18 cellular contexts compared by ENCODE assay signal in genomic region chr14:66831190-66831589, GRCh38.
DNase-seq lines count a peak whose midpoint lies in the region; ATAC-seq, FAIRE-seq and TF ChIP-seq lines count a peak whose summit lies in the region.
"Had no signal": no experiment of that assay in that cellular context is flagged by ENCODE, and none has a peak within 500 bp of the region (broad histone marks: within the 10 kb centered on the region; RNA-seq: fewer than 3 reads in every experiment).

No MANE protein-coding gene starts in this region.

- H3K4me1 ChIP-seq in HepG2 (ENCODE audit: insufficient read depth, low read length) (no peaks in the 10 kb centered on the region), right lobe of liver (peaks cover 0 to 11% (median 0%) of the 10 kb centered on the region in 4 donors), K562 (replicated peaks in 1 of 2; ENCODE audit: control insufficient read depth in 2 of 2, insufficient read depth in 2 of 2, low read length in 2 of 2) (no peaks in the 10 kb centered on the region), small intestine (ENCODE audit: control insufficient read depth in 2 of 2, insufficient read depth in 1 of 2, low read depth in 1 of 2, low read length in 1 of 2) (no peaks in the 10 kb centered on the region)

- no peak for TF ChIP-seq POLR2A in HepG2 (IDR thresholded peaks at IDR 0.05; ENCODE audit: insufficient read depth in 1 of 2, low read depth in 2 of 2, low read length in 2 of 2)
- no peak for TF ChIP-seq POLR2A in right lobe of liver (IDR thresholded peaks at IDR 0.05)
- TF ChIP-seq POLR2A in K562 (conservative IDR thresholded peaks at IDR 0.05), result no peak

- BruUV-seq in HepG2 (replicated peaks; lab: Mats Ljungman, UMichigan) (no TSS peak), K562 (replicated peaks; lab: Mats Ljungman, UMichigan) (no TSS peak)

- H3K27me3 ChIP-seq in HepG2 (ENCODE audit: control insufficient read depth in 1 of 2, insufficient read depth in 2 of 2, low read length in 2 of 2) (no peaks in the 10 kb centered on the region), right lobe of liver (no peaks in the 10 kb centered on the region), K562 (ENCODE audit: control insufficient read depth in 2 of 2, insufficient read depth in 2 of 2, low read length in 2 of 2) (no peaks in the 10 kb centered on the region), small intestine (ENCODE audit: control insufficient read depth in 2 of 2, insufficient read depth in 2 of 2, low read length in 2 of 2) (no peaks in the 10 kb centered on the region)

- H3K9me3 ChIP-seq in HepG2 (ENCODE audit: low read length) (no peaks in the 10 kb centered on the region), right lobe of liver (no peaks in the 10 kb centered on the region), K562 (replicated peaks; ENCODE audit: control insufficient read depth, insufficient read depth, low read depth, low read length) (no peaks in the 10 kb centered on the region), small intestine (ENCODE audit: control insufficient read depth, low read depth) (no peaks in the 10 kb centered on the region)

- no peak for FAIRE-seq in HepG2 (lab: Jason Lieb, UNC)
- no peak for FAIRE-seq in K562 (lab: Jason Lieb, UNC)
- peak; percentile 87 for FAIRE-seq in small intestine (lab: Jason Lieb, UNC)
- FAIRE-seq: GM12878 had no signal

- ATAC-seq in HepG2 (no peak), right lobe of liver (no peak), K562 (no peak)
- ATAC-seq: GM12878, GM23338, HCT116 had no signal

- H3K79me2 ChIP-seq in HepG2 (ENCODE audit: insufficient read depth, low read length), result no peaks in the 10 kb centered on the region
- H3K79me2 ChIP-seq in K562 (ENCODE audit: control insufficient read depth, insufficient read depth, low read length), result no peaks in the 10 kb centered on the region

- no peak overlapping the region for H3K4me2 ChIP-seq in HepG2 (ENCODE audit: low read depth, low read length)
- no peak overlapping the region for H3K4me2 ChIP-seq in K562 (ENCODE audit: insufficient read depth, low read length)
- H3K4me2 ChIP-seq: GM23338 had no signal

- H4K20me1 ChIP-seq in HepG2 (ENCODE audit: insufficient read depth, low read length) (no peaks in the 10 kb centered on the region), K562 (replicated peaks; ENCODE audit: control insufficient read depth, insufficient read depth, low read length) (no peaks in the 10 kb centered on the region)

- intact Hi-C loops in HepG2 (cut with micrococcal nuclease; ENCODE audit: unreplicated experiment), result no loop called here
- intact Hi-C loops in right lobe of liver (cut with DNase I), result no loop called here
- intact Hi-C loops in K562 (cut with micrococcal nuclease), result no loop called here

- no peaks in the 10 kb centered on the region for H3K9me1 ChIP-seq in K562 (ENCODE audit: control insufficient read depth, insufficient read depth, low read length)

- H3K9ac ChIP-seq in HepG2 (ENCODE audit: insufficient read depth, low read depth, low read length) (no peak overlapping the region), K562 (ENCODE audit: insufficient read depth in 1 of 2, low read depth in 2 of 2, low read length in 2 of 2) (no peak overlapping the region)

- H3K27ac ChIP-seq in HepG2 (ENCODE audit: extremely low read length, insufficient read depth, low read length), result no peak overlapping the region
- no peak overlapping the region for H3K27ac ChIP-seq in right lobe of liver
- H3K27ac ChIP-seq in K562 (ENCODE audit: extremely low read depth, low read depth, low read length), result no peak overlapping the region
- H3K27ac ChIP-seq in small intestine (ENCODE audit: low read depth in 1 of 2, low read length in 1 of 2), result no peak overlapping the region

- TF ChIP-seq EP300 in HepG2 (IDR thresholded peaks at IDR 0.05; ENCODE audit: low read depth in 2 of 2, low read length in 2 of 2) (no peak), HepG2 (CRISPR knock-in tag; IDR thresholded peaks at IDR 0.05; ENCODE audit: borderline replicate concordance) (no peak), K562 (IDR thresholded peaks at IDR 0.05; ENCODE audit: low read length) (no peak)

- DNase-seq in HepG2 (ENCODE audit: low spot score), result no peak
- DNase-seq in right lobe of liver, result no peak
- DNase-seq in K562 (ENCODE audit: extremely low read depth in 1 of 4, low spot score in 3 of 4), result no peak
- DNase-seq in small intestine, result no peak
- DNase-seq in HEK293T (ENCODE audit: extremely low spot score), result no peak
- no peak for DNase-seq in activated CD4-positive, CD25-positive, alpha-beta regulatory T cell treated with anti-CD3 and anti-CD28 coated beads, Interleukin-2, amount 50 U/mL, for 72 hours
- DNase-seq: 8988T; C1 segment of cervical spinal cord; Calu3; CD4-positive, alpha-beta memory T cell; COR-L47; DMS53; DMS79 treated with DMSO at 0.1 percent for 48 hours; H9; HFFc6 had no signal

- 100% methylated on average over 1 of the region's 1 CpG for WGBS in HepG2 (ENCODE audit: low lambda C conversion rate)
- WGBS in right lobe of liver (ENCODE audit: insufficient coverage, low coverage, low lambda C conversion rate, missing lambda C conversion rate), result 100% methylated on average over 1 of the region's 1 CpG
- 64% methylated on average over 1 of the region's 1 CpG for WGBS in K562 (ENCODE audit: insufficient coverage, low coverage, missing lambda C conversion rate)
- 92 to 97% (median 97%) methylated on average over 1 of the region's 1 CpG for WGBS in small intestine, 3 donors

- POLR2A ChIA-PET in HepG2 (lab: Yijun Ruan, JAX), result no interaction called here
- POLR2A ChIA-PET in K562 (lab: Yijun Ruan, JAX), result no interaction called here
- POLR2A ChIA-PET in HEK293T (lab: Yijun Ruan, JAX), result no interaction called here

- no peak for TF ChIP-seq CTCF in HepG2 (CRISPR knock-in tag; IDR thresholded peaks at IDR 0.05)
- no peak for TF ChIP-seq CTCF in right lobe of liver (IDR thresholded peaks at IDR 0.05)
- TF ChIP-seq CTCF in K562 (IDR thresholded peaks at IDR 0.05 in 2 of 3, conservative IDR thresholded peaks at IDR 0.05 in 1 of 3; ENCODE audit: insufficient read depth in 2 of 3, low read depth in 1 of 3, low read length in 3 of 3), result no peak

- CTCF ChIA-PET in HepG2 (lab: Yijun Ruan, JAX; ENCODE audit: low intra/inter-chr PET ratio, low total read pairs) (no interaction called here), K562 (lab: Yijun Ruan, JAX; ENCODE audit: low intra/inter-chr PET ratio) (no interaction called here), HEK293T (lab: Yijun Ruan, JAX) (interaction anchor here (0.5 kb wide), 1 partner anchor 16 kb away, joined by 3 read pairs; no protein-coding TSS in a partner anchor)

- H3K36me3 ChIP-seq in HepG2 (replicated peaks in 1 of 2; ENCODE audit: control insufficient read depth in 1 of 2, insufficient read depth in 2 of 2, low read length in 2 of 2), result no peaks in the 10 kb centered on the region
- no peaks in the 10 kb centered on the region for H3K36me3 ChIP-seq in right lobe of liver
- H3K36me3 ChIP-seq in K562 (ENCODE audit: control insufficient read depth, insufficient read depth, low read length), result no peaks in the 10 kb centered on the region
- no peaks in the 10 kb centered on the region for H3K36me3 ChIP-seq in small intestine (ENCODE audit: control insufficient read depth in 2 of 2, insufficient read depth in 2 of 2, low read length in 2 of 2)

- H2AFZ ChIP-seq in HepG2 (ENCODE audit: low read length), result no peak overlapping the region
- no peak overlapping the region for H2AFZ ChIP-seq in K562 (ENCODE audit: low read depth, low read length)
- H2AFZ ChIP-seq: GM23338 had no signal

- H3K4me3 ChIP-seq in HepG2 (replicated peaks in 1 of 3; ENCODE audit: insufficient read depth in 1 of 3, low read depth in 2 of 3, low read length in 3 of 3), result no peak overlapping the region
- no peak overlapping the region for H3K4me3 ChIP-seq in right lobe of liver
- no peak overlapping the region for H3K4me3 ChIP-seq in K562
- no peak overlapping the region for H3K4me3 ChIP-seq in small intestine (ENCODE audit: low read depth in 1 of 2, low read length in 2 of 2)
- H3K4me3 ChIP-seq: GM12878, GM23338 had no signal

- no peak for TF ChIP-seq RAD21 in HepG2 (CRISPR knock-in tag; IDR thresholded peaks at IDR 0.05)
- TF ChIP-seq RAD21 in K562 (CRISPR knock-in tag; conservative IDR thresholded peaks at IDR 0.05 in 1 of 2, IDR thresholded peaks at IDR 0.05 in 1 of 2), result no peak

- in situ Hi-C loops in HepG2 (cut with HindIII; ENCODE audit: extremely low pct_ligation_motif_present, low pct_unique_long_range_greater_than_20kb), result no loop called here
- in situ Hi-C loops in K562 (cut with MboI), result no loop called here

TF ChIP-seq in HepG2, 621 proteins besides CTCF, POLR2A, EP300 and RAD21 (continues in another document):
- TF ChIP-seq, protein P1, sequence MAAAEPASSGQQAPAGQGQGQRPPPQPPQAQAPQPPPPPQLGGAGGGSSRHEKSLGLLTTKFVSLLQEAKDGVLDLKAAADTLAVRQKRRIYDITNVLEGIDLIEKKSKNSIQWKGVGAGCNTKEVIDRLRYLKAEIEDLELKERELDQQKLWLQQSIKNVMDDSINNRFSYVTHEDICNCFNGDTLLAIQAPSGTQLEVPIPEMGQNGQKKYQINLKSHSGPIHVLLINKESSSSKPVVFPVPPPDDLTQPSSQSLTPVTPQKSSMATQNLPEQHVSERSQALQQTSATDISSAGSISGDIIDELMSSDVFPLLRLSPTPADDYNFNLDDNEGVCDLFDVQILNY (CRISPR knock-in tag; conservative IDR thresholded peaks at IDR 0.05), result no peak

TF ChIP-seq in K562, 482 proteins besides CTCF, POLR2A, EP300 and RAD21:
- TF ChIP-seq ZNF197 (CRISPR knock-in tag; IDR thresholded peaks at IDR 0.05; ENCODE audit: low read depth) (no peak), ZNF316 (IDR thresholded peaks at IDR 0.05) (peak; percentile 29; the same call in 1 of the 2 replicates)

TF ChIP-seq in HEK293T, 16 proteins besides CTCF, POLR2A, EP300 and RAD21 (continues in another document):
- TF ChIP-seq FOXK2 (IDR thresholded peaks at IDR 0.05), result no peak
- TF ChIP-seq FOXM1 (IDR thresholded peaks at IDR 0.05; ENCODE audit: borderline replicate concordance), result no peak
- TF ChIP-seq BHLHE40 (IDR thresholded peaks at IDR 0.05; ENCODE audit: borderline replicate concordance), result no peak
- TF ChIP-seq NFRKB (IDR thresholded peaks at IDR 0.05), result no peak
- TF ChIP-seq L3MBTL2 (conservative IDR thresholded peaks at IDR 0.05), result no peak
- no peak for TF ChIP-seq CTBP1 (IDR thresholded peaks at IDR 0.05; ENCODE audit: borderline replicate concordance)
- no peak for TF ChIP-seq HDGF (IDR thresholded peaks at IDR 0.05; ENCODE audit: borderline replicate concordance)
- no peak for TF ChIP-seq FOXA1 (IDR thresholded peaks at IDR 0.05)
- TF ChIP-seq SP1 (IDR thresholded peaks at IDR 0.05), result no peak
- TF ChIP-seq, protein P2, sequence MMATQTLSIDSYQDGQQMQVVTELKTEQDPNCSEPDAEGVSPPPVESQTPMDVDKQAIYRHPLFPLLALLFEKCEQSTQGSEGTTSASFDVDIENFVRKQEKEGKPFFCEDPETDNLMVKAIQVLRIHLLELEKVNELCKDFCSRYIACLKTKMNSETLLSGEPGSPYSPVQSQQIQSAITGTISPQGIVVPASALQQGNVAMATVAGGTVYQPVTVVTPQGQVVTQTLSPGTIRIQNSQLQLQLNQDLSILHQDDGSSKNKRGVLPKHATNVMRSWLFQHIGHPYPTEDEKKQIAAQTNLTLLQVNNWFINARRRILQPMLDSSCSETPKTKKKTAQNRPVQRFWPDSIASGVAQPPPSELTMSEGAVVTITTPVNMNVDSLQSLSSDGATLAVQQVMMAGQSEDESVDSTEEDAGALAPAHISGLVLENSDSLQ (IDR thresholded peaks at IDR 0.05), result no peak

Comparison
In these comparisons a context has a peak if more than half of its experiments do, and no peak if none do; other contexts are left out.
1. Of the 241 proteins assayed by ChIP-seq in both HepG2 and K562: peak only in HepG2: MAFF; only in K562: none; in both: none; in neither: 239; mixed calls (peak in some experiments, not most) for 1.